Comparison of ENCODE assay signal across 9 cellular contexts in genomic region chr19:29810504-29810871, GRCh38. TPM values are rescaled to one million over a fixed set of nuclear protein-coding genes. Genes with fewer than 3 reads are reported as not detected.
DNase-seq lines count a peak whose midpoint lies in the region; ATAC-seq, FAIRE-seq and TF ChIP-seq lines count a peak whose summit lies in the region.
"Had no signal": no experiment of that assay in that cellular context is flagged by ENCODE, and none has a peak within 500 bp of the region (broad histone marks: within the 10 kb centered on the region; RNA-seq: fewer than 3 reads in every experiment).

No MANE protein-coding gene starts in this region.

- no peaks in the 10 kb centered on the region for H3K36me3 ChIP-seq in body of pancreas (replicated peaks in 1 of 2; ENCODE audit: insufficient read depth in 1 of 2, low read depth in 2 of 2)

- peak; percentile 54 for DNase-seq in GM12865 (ENCODE audit: low read depth)
- DNase-seq in NAMALWA (ENCODE audit: low spot score): peak; percentile 44
- peak in 3 of 4 donors; percentile 17 to 33 (median 20) for DNase-seq in body of pancreas
- DNase-seq in natural killer cell treated with Interleukin-12 subunit alpha and Interleukin-12 subunit beta and Interleukin-15 and Interleukin-18, amount 100 ng/mL, for 72 hours (ENCODE audit: low spot score): no peak
- DNase-seq in AML-193 (lab: John Stamatoyannopoulos, UW): no peak
- no peak for DNase-seq in posterior vena cava (ENCODE audit: low spot score)
- DNase-seq in HTR-8/SVneo (ENCODE audit: insufficient read length, low spot score): no peak
- no peak for DNase-seq in activated CD4-positive, CD25-positive, alpha-beta regulatory T cell (lab: John Stamatoyannopoulos, UW)

- H3K36me3 Mint-ChIP-seq in natural killer cell treated with Interleukin-12 subunit alpha and Interleukin-12 subunit beta and Interleukin-15 and Interleukin-18, amount 100 ng/mL, for 72 hours: no peaks in the 10 kb centered on the region

- H3K9me3 ChIP-seq in body of pancreas: no peaks in the 10 kb centered on the region

- intact Hi-C loops in body of pancreas (cut with DNase I) (no loop called here), posterior vena cava (cut with DNase I) (no loop called here)

- no peak for FAIRE-seq in HTR-8/SVneo (lab: Jason Lieb, UNC)
- FAIRE-seq: endometrium had no signal

- no peaks in the 10 kb centered on the region for H3K9me3 Mint-ChIP-seq in natural killer cell treated with Interleukin-12 subunit alpha and Interleukin-12 subunit beta and Interleukin-15 and Interleukin-18, amount 100 ng/mL, for 72 hours

- H3K27me3 Mint-ChIP-seq in natural killer cell treated with Interleukin-12 subunit alpha and Interleukin-12 subunit beta and Interleukin-15 and Interleukin-18, amount 100 ng/mL, for 72 hours: no peaks in the 10 kb centered on the region

- peaks cover 19% of the 10 kb centered on the region for H3K4me1 ChIP-seq in body of pancreas

- H3K27ac ChIP-seq in body of pancreas: peak overlapping the region in 2 of 4 donors; percentile 1 to 57

- H3K4me3 ChIP-seq in GM12865 (ENCODE audit: low read depth, low read length): peak overlapping the region; percentile 68
- H3K4me3 ChIP-seq in body of pancreas: no peak overlapping the region

- H3K4me1 Mint-ChIP-seq in natural killer cell treated with Interleukin-12 subunit alpha and Interleukin-12 subunit beta and Interleukin-15 and Interleukin-18, amount 100 ng/mL, for 72 hours (ENCODE audit: low read depth in 2 of 2): peaks cover 7 to 16% of the 10 kb centered on the region in 2 donors

- H3K27me3 ChIP-seq in body of pancreas: no peaks in the 10 kb centered on the region

- 76 to 78% methylated on average over 4 of the region's 4 CpGs for WGBS in body of pancreas, 2 donors

- H3K4me3 Mint-ChIP-seq in natural killer cell treated with Interleukin-12 subunit alpha and Interleukin-12 subunit beta and Interleukin-15 and Interleukin-18, amount 100 ng/mL, for 72 hours: peak overlapping the region; percentile 88

- no peak for ATAC-seq in body of pancreas
- ATAC-seq in natural killer cell treated with Interleukin-12 subunit alpha and Interleukin-12 subunit beta and Interleukin-15 and Interleukin-18, amount 100 ng/mL, for 72 hours: no peak

- no peak for TF ChIP-seq POLR2A in body of pancreas (IDR thresholded peaks at IDR 0.05)

- H3K27ac Mint-ChIP-seq in natural killer cell treated with Interleukin-12 subunit alpha and Interleukin-12 subunit beta and Interleukin-15 and Interleukin-18, amount 100 ng/mL, for 72 hours: peak overlapping the region; percentile 74 to 83

- TF ChIP-seq CTCF in GM12865 (IDR thresholded peaks at IDR 0.05; ENCODE audit: insufficient read depth, low read depth, low read length, missing control alignments) (no peak), body of pancreas (IDR thresholded peaks at IDR 0.05) (no peak)

RNA-seq across cellular contexts. Expression of gene CCNE1, which starts 1.3 kb away (rescaled TPM):
- not detected for total RNA-seq in body of pancreas
- 10 to 100 TPM; 16.5 to 33.2 TPM for total RNA-seq in natural killer cell treated with Interleukin-12 subunit alpha and Interleukin-12 subunit beta and Interleukin-15 and Interleukin-18, amount 100 ng/mL, for 72 hours
- total RNA-seq in posterior vena cava: 1 to 10 TPM in 1 of 2 donors, under 1 TPM in 1; 0.71 to 1.0 TPM

Comparison
In these comparisons a context has a peak if more than half of its experiments do, and no peak if none do; other contexts are left out.
1. DNase-seq: peak in GM12865 (single experiment), NAMALWA (single experiment) and body of pancreas (3 of 4); none in natural killer cell treated with Interleukin-12 subunit alpha and Interleukin-12 subunit beta and Interleukin-15 and Interleukin-18, amount 100 ng/mL, for 72 hours (single experiment), AML-193 (0 of 2), posterior vena cava (single experiment), HTR-8/SVneo (single experiment) and activated CD4-positive, CD25-positive, alpha-beta regulatory T cell (0 of 4).
2. RNA of gene CCNE1, which starts 1.3 kb away (total RNA-seq): 16.5 to 33.2 TPM in natural killer cell treated with Interleukin-12 subunit alpha and Interleukin-12 subunit beta and Interleukin-15 and Interleukin-18, amount 100 ng/mL, for 72 hours; 0.71 to 1.0 TPM in posterior vena cava and not detected in body of pancreas; every median in the first group is over 4 times any median in the second.